Comparison of ENCODE assay signal across 1 cellular context in genomic region chr19:11374449-11375142, GRCh38.
TF ChIP-seq lines count a peak whose summit lies in the region.

A gene with protein sequence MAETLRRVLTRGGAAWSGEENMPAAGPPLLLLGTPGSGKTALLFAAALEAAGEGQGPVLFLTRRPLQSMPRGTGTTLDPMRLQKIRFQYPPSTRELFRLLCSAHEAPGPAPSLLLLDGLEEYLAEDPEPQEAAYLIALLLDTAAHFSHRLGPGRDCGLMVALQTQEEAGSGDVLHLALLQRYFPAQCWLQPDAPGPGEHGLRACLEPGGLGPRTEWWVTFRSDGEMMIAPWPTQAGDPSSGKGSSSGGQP (plus strand): TSS chr19:11374666. CDS start chr19:11374681, 15 bp downstream.

TF ChIP-seq in K562, 482 proteins besides CTCF, POLR2A, EP300 and RAD21 (continued from another document):
- TF ChIP-seq, protein P1, sequence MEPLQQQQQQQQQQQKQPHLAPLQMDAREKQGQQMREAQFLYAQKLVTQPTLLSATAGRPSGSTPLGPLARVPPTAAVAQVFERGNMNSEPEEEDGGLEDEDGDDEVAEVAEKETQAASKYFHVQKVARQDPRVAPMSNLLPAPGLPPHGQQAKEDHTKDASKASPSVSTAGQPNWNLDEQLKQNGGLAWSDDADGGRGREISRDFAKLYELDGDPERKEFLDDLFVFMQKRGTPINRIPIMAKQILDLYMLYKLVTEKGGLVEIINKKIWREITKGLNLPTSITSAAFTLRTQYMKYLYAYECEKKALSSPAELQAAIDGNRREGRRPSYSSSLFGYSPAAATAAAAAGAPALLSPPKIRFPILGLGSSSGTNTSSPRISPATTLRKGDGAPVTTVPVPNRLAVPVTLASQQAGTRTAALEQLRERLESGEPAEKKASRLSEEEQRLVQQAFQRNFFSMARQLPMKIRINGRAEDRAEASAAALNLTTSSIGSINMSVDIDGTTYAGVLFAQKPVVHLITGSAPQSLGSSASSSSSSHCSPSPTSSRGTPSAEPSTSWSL (CRISPR knock-in tag; IDR thresholded peaks at IDR 0.05; ENCODE audit: borderline replicate concordance), result no peak
- TF ChIP-seq HLTF (IDR thresholded peaks at IDR 0.05) (no peak), PHB2 (IDR thresholded peaks at IDR 0.05; ENCODE audit: low read depth) (no peak)
